27 cellular contexts compared by ENCODE assay signal in genomic region chr9:134894136-134894860, GRCh38. TPM values are rescaled to one million over a fixed set of nuclear protein-coding genes. Genes with fewer than 3 reads are reported as not detected.
"Had no signal": no experiment of that assay in that cellular context is flagged by ENCODE, and none has a peak within 500 bp of the region (broad histone marks: within the 10 kb centered on the region; RNA-seq: fewer than 3 reads in every experiment).

No MANE protein-coding gene starts in this region.

- ATAC-seq: activated T-cell treated with anti-CD3 and anti-CD28 coated beads, Interleukin-2, amount 50 U/mL, for 72 hours; left lung; natural killer cell; pancreas; right cardiac atrium; stimulated activated effector memory CD8-positive, alpha-beta T cell treated with anti-CD3 and anti-CD28 coated beads, Interleukin-12 subunit alpha, Interleukin-12 subunit beta, amount 100 ng/mL, for 72 hours; stimulated activated naive CD8-positive, alpha-beta T cell treated with anti-CD3 and anti-CD28 coated beads, Interleukin-15, amount 100 ng/mL, for 72 hours; T-helper 17 cell had no signal

- H3K27me3 ChIP-seq: left lung, pancreas had no signal

- H3K4me3 Mint-ChIP-seq: activated CD4-positive, alpha-beta T cell treated with anti-CD3 and anti-CD28 coated beads, Interleukin-2, amount 10 ng/mL, durations not matched to agents 7 days and 5 days; activated naive CD4-positive, alpha-beta T cell treated with anti-CD3 and anti-CD28 coated beads, Interleukin-2, amount 50 U/mL, for 24 hours; activated T-cell treated with anti-CD3 and anti-CD28 coated beads, Interleukin-2, amount 50 U/mL, for 72 hours; dendritic cell treated with granulocyte-macrophage colony-stimulating factor and Interleukin-4, amounts not matched to agents 40 ng/mL and 50 ng/mL, for 4 days; natural killer cell; stimulated activated effector memory CD8-positive, alpha-beta T cell treated with anti-CD3 and anti-CD28 coated beads, Interleukin-12 subunit alpha, Interleukin-12 subunit beta, amount 100 ng/mL, for 72 hours; stimulated activated naive CD8-positive, alpha-beta T cell treated with anti-CD3 and anti-CD28 coated beads, Interleukin-15, amount 100 ng/mL, for 72 hours; T-helper 17 cell had no signal

- FAIRE-seq: pancreas had no signal

- H3K4me3 ChIP-seq: left lung, pancreas, tibial artery had no signal

- H3K27ac Mint-ChIP-seq: activated CD4-positive, alpha-beta T cell treated with anti-CD3 and anti-CD28 coated beads, Interleukin-2, amount 10 ng/mL, durations not matched to agents 7 days and 5 days; activated naive CD4-positive, alpha-beta T cell treated with anti-CD3 and anti-CD28 coated beads, Interleukin-2, amount 50 U/mL, for 24 hours; activated T-cell treated with anti-CD3 and anti-CD28 coated beads, Interleukin-2, amount 50 U/mL, for 72 hours; dendritic cell treated with granulocyte-macrophage colony-stimulating factor and Interleukin-4, amounts not matched to agents 40 ng/mL and 50 ng/mL, for 4 days; natural killer cell; stimulated activated effector memory CD8-positive, alpha-beta T cell treated with anti-CD3 and anti-CD28 coated beads, Interleukin-12 subunit alpha, Interleukin-12 subunit beta, amount 100 ng/mL, for 72 hours; T-helper 17 cell had no signal

- H3K27ac ChIP-seq: left lung, pancreas, tibial artery had no signal

- H3K9me3 ChIP-seq: pancreas had no signal

- H3K4me1 Mint-ChIP-seq: activated CD4-positive, alpha-beta T cell treated with anti-CD3 and anti-CD28 coated beads, Interleukin-2, amount 10 ng/mL, durations not matched to agents 7 days and 5 days; activated naive CD4-positive, alpha-beta T cell treated with anti-CD3 and anti-CD28 coated beads, Interleukin-2, amount 50 U/mL, for 24 hours; stimulated activated effector memory CD8-positive, alpha-beta T cell treated with anti-CD3 and anti-CD28 coated beads, Interleukin-12 subunit alpha, Interleukin-12 subunit beta, amount 100 ng/mL, for 72 hours; stimulated activated naive CD8-positive, alpha-beta T cell treated with anti-CD3 and anti-CD28 coated beads, Interleukin-15, amount 100 ng/mL, for 72 hours had no signal

- DNase-seq: activated CD4-positive, alpha-beta T cell treated with anti-CD3 and anti-CD28 coated beads, Interleukin-2, amount 10 ng/mL, durations not matched to agents 7 days and 5 days; activated gamma-delta T cell; activated T-cell treated with anti-CD3 and anti-CD28 coated beads, Interleukin-2, amount 50 U/mL, for 72 hours; effector CD4-positive, alpha-beta T cell; erythroblast; left lung; mammary epithelial cell; midbrain; natural killer cell; pancreas; right cardiac atrium; stimulated activated CD4-positive, alpha-beta T cell treated with anti-CD3 and anti-CD28 coated beads, Interleukin-1b, Interleukin-23, amount 100 ng/mL, for 48 hours; stimulated activated naive CD8-positive, alpha-beta T cell treated with anti-CD3 and anti-CD28 coated beads, Interleukin-15, amount 100 ng/mL, for 72 hours; T-helper 17 cell had no signal

- H3K36me3 Mint-ChIP-seq: activated naive CD4-positive, alpha-beta T cell treated with anti-CD3 and anti-CD28 coated beads, Interleukin-2, amount 50 U/mL, for 24 hours; brain; natural killer cell; stimulated activated effector memory CD8-positive, alpha-beta T cell treated with anti-CD3 and anti-CD28 coated beads, Interleukin-12 subunit alpha, Interleukin-12 subunit beta, amount 100 ng/mL, for 72 hours had no signal

- H3K27me3 Mint-ChIP-seq: activated CD4-positive, alpha-beta T cell treated with anti-CD3 and anti-CD28 coated beads, Interleukin-2, amount 10 ng/mL, durations not matched to agents 7 days and 5 days had no signal

- H3K4me1 ChIP-seq: pancreas had no signal

- H3K36me3 ChIP-seq: left lung, pancreas, tibial artery had no signal

RNA-seq across cellular contexts. Expression of gene FCN2, which starts 13.7 kb away (rescaled TPM):
- total RNA-seq: activated CD4-positive, alpha-beta T cell treated with anti-CD3 and anti-CD28 coated beads, Interleukin-2, amount 10 ng/mL, durations not matched to agents 7 days and 5 days; activated T-cell treated with anti-CD3 and anti-CD28 coated beads, Interleukin-2, amount 50 U/mL, for 72 hours; cardiac septum; chondrocyte; fibroblast of lung; glomerular endothelial cell; kidney epithelial cell; left lung; mammary epithelial cell; natural killer cell; pulmonary artery endothelial cell; right cardiac atrium; T-helper 17 cell; urinary bladder had no signal
- polyA plus RNA-seq: aorta, fibroblast of lung, mammary epithelial cell had no signal

RNA-seq across cellular contexts. Expression of gene FCN1, which starts 23.4 kb away (rescaled TPM):
- total RNA-seq: activated CD4-positive, alpha-beta T cell treated with anti-CD3 and anti-CD28 coated beads, Interleukin-2, amount 10 ng/mL, durations not matched to agents 7 days and 5 days; activated T-cell treated with anti-CD3 and anti-CD28 coated beads, Interleukin-2, amount 50 U/mL, for 72 hours; chondrocyte; fibroblast of lung; glomerular endothelial cell; kidney epithelial cell; mammary epithelial cell; pulmonary artery endothelial cell had no signal
- polyA plus RNA-seq: fibroblast of lung, mammary epithelial cell had no signal
